8 cellular contexts compared by ENCODE assay signal in the genomic region with DNA sequence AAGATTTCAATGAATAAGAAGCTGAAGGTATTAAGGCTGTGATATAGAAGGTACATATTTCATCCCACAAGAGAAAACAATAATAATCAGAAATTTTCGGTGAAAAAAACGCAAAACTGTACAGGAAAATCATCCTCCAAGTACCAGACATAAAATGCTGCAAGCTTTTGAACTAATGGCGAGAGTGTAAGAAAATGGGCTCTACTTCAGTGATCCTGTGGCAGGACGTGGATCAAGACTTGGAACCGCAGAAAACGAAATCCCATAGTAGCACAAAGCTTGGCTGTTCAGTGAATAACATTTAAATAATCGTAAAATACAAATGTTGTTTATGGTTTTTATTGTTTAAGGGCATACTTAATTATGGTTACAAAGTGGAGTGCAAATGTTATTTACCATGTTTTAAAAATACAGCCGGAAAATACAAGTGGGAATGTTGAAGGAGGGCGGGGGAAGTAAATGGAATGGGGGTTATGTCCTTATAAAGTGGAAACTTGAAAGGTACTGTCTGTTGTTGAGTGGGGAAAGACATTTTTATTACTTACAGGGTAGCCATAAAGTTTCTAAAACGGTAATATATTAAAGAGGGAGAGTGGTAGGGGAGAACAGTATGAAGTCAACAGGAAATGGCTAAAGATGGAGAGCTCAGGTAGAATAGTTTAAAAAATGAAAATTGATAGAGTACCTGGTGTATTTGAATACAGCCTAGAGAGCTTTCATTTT. TPM values are rescaled to one million over a fixed set of nuclear protein-coding genes. Genes with fewer than 3 reads are reported as not detected.
DNase-seq lines count a peak whose midpoint lies in the region; ATAC-seq and FAIRE-seq lines count a peak whose summit lies in the region.

No MANE protein-coding gene starts in this region.

- H3K9me3 Mint-ChIP-seq in activated CD8-positive, alpha-beta T cell treated with anti-CD3 and anti-CD28 coated beads, Interleukin-2, amount 10 ng/mL, durations not matched to agents 7 days and 5 days (ENCODE audit: insufficient read depth): no peaks in the 10 kb centered on the region

- FAIRE-seq in small intestine (lab: Jason Lieb, UNC): no peak

- POLR2A ChIA-PET in activated CD8-positive, alpha-beta T cell treated with anti-CD3 and anti-CD28 coated beads, Interleukin-2, amount 10 ng/mL, durations not matched to agents 7 days and 5 days (lab: Charles Lee): interaction anchor here (0.8 to 2.5 kb wide), 14 partner anchors 9 to 1305 kb away, joined by 3 to 20 read pairs (median 6); a partner anchor contains a TSS

- H3K4me3 ChIP-seq in iPS DF 6.9 (ENCODE audit: low read length) (peak overlapping the region; percentile 66; the same call in 1 of the 2 replicates), small intestine (ENCODE audit: low read depth in 1 of 2, low read length in 2 of 2) (peak overlapping the region; percentile 63 to 75)

- DNase-seq in DMS 273 treated with DMSO at 0.1 percent for 48 hours (lab: John Stamatoyannopoulos, UW) (peak; percentile 4), iPS DF 6.9 (ENCODE audit: low read depth, low spot score) (no peak), small intestine (peak; percentile 17)
- DNase-seq in activated CD8-positive, alpha-beta T cell treated with anti-CD3 and anti-CD28 coated beads, Interleukin-2, amount 10 ng/mL, durations not matched to agents 7 days and 5 days: no peak
- no peak for DNase-seq in stimulated activated CD4-positive, alpha-beta T cell treated with anti-CD3 and anti-CD28 coated beads, Interleukin-12 subunit alpha, Interleukin-12 subunit beta, amount 100 ng/mL, for 4 hours

- ATAC-seq in activated CD8-positive, alpha-beta T cell treated with anti-CD3 and anti-CD28 coated beads, Interleukin-2, amount 10 ng/mL, durations not matched to agents 7 days and 5 days: no peak
- ATAC-seq in GM19328 (IDR thresholded peaks at IDR 0.05; ENCODE audit: unreplicated experiment) (no peak), HG02610 (IDR thresholded peaks at IDR 0.05; ENCODE audit: unreplicated experiment) (no peak)

- H3K27ac Mint-ChIP-seq in activated CD8-positive, alpha-beta T cell treated with anti-CD3 and anti-CD28 coated beads, Interleukin-2, amount 10 ng/mL, durations not matched to agents 7 days and 5 days: peak overlapping the region; percentile 100

- H3K9me3 ChIP-seq in KOPT-K1 (ENCODE audit: insufficient read depth, low read length, poor library complexity, severe bottlenecking) (peaks cover 6% of the 10 kb centered on the region), iPS DF 6.9 (ENCODE audit: control insufficient read depth, insufficient read depth, low read length) (no peaks in the 10 kb centered on the region), small intestine (ENCODE audit: control insufficient read depth, low read depth) (no peaks in the 10 kb centered on the region)

- WGBS in iPS DF 6.9 (ENCODE audit: insufficient coverage, insufficient read length): 100% methylated on average over 2 of the region's 10 CpGs
- 2 to 6% (median 2%) methylated on average over 10 of the region's 10 CpGs for WGBS in small intestine, 3 donors

- peak overlapping the region; percentile 95 for H3K27ac ChIP-seq in KOPT-K1 (ENCODE audit: low read depth, low read length, poor library complexity, severe bottlenecking)
- H3K27ac ChIP-seq in iPS DF 6.9 (ENCODE audit: low read length): no peak overlapping the region
- H3K27ac ChIP-seq in small intestine (ENCODE audit: low read depth in 1 of 2, low read length in 1 of 2): peak overlapping the region in 1 of 2 donors; percentile 93

- peaks cover 71% of the 10 kb centered on the region for H3K36me3 Mint-ChIP-seq in activated CD8-positive, alpha-beta T cell treated with anti-CD3 and anti-CD28 coated beads, Interleukin-2, amount 10 ng/mL, durations not matched to agents 7 days and 5 days (ENCODE audit: low read depth)

- H3K27me3 Mint-ChIP-seq in activated CD8-positive, alpha-beta T cell treated with anti-CD3 and anti-CD28 coated beads, Interleukin-2, amount 10 ng/mL, durations not matched to agents 7 days and 5 days (ENCODE audit: low read depth): no peaks in the 10 kb centered on the region

- H3K4me1 Mint-ChIP-seq in activated CD8-positive, alpha-beta T cell treated with anti-CD3 and anti-CD28 coated beads, Interleukin-2, amount 10 ng/mL, durations not matched to agents 7 days and 5 days (ENCODE audit: low read depth): peaks cover 47% of the 10 kb centered on the region

- H3K4me1 ChIP-seq in iPS DF 6.9 (ENCODE audit: control insufficient read depth, insufficient read depth, low read length) (no peaks in the 10 kb centered on the region), small intestine (ENCODE audit: control insufficient read depth in 2 of 2, insufficient read depth in 1 of 2, low read depth in 1 of 2, low read length in 1 of 2) (peaks cover under 1 to 13% of the 10 kb centered on the region in 2 donors)

- H3K27me3 ChIP-seq in iPS DF 6.9 (ENCODE audit: control insufficient read depth, insufficient read depth, low read length): no peaks in the 10 kb centered on the region
- no peaks in the 10 kb centered on the region for H3K27me3 ChIP-seq in small intestine (ENCODE audit: control insufficient read depth in 2 of 2, insufficient read depth in 2 of 2, low read length in 2 of 2)

- H3K4me3 Mint-ChIP-seq in activated CD8-positive, alpha-beta T cell treated with anti-CD3 and anti-CD28 coated beads, Interleukin-2, amount 10 ng/mL, durations not matched to agents 7 days and 5 days: peak overlapping the region; percentile 97

- CTCF ChIA-PET in activated CD8-positive, alpha-beta T cell treated with anti-CD3 and anti-CD28 coated beads, Interleukin-2, amount 10 ng/mL, durations not matched to agents 7 days and 5 days (lab: Charles Lee): interaction anchor here (0.6 to 1.7 kb wide), 5 partner anchors 8 to 422 kb away, joined by 3 to 5 read pairs (median 3); no protein-coding TSS in a partner anchor

- H3K36me3 ChIP-seq in KOPT-K1 (ENCODE audit: insufficient read depth, low read length) (peaks cover 58% of the 10 kb centered on the region), iPS DF 6.9 (ENCODE audit: control insufficient read depth, insufficient read depth, low read length) (no peaks in the 10 kb centered on the region), small intestine (ENCODE audit: control insufficient read depth in 2 of 2, insufficient read depth in 2 of 2, low read length in 2 of 2) (no peaks in the 10 kb centered on the region)

RNA-seq across cellular contexts. Expression of a gene that starts 1.1 kb away (rescaled TPM):
- total RNA-seq in activated CD8-positive, alpha-beta T cell treated with anti-CD3 and anti-CD28 coated beads, Interleukin-2, amount 10 ng/mL, durations not matched to agents 7 days and 5 days: 1 to 10 TPM; 8.9 to 9.5 TPM
- 10 to 100 TPM in 1 of 3 donors, 1 to 10 TPM in 2; 6.9 to 11.2 (median 8.9) TPM for polyA plus RNA-seq in small intestine

RNA-seq across cellular contexts. Expression of a gene that starts 14.6 kb away (rescaled TPM):
- not detected for total RNA-seq in activated CD8-positive, alpha-beta T cell treated with anti-CD3 and anti-CD28 coated beads, Interleukin-2, amount 10 ng/mL, durations not matched to agents 7 days and 5 days
- polyA plus RNA-seq in small intestine: not detected

RNA-seq across cellular contexts. Expression of a gene that starts 37.7 kb away (rescaled TPM):
- total RNA-seq in activated CD8-positive, alpha-beta T cell treated with anti-CD3 and anti-CD28 coated beads, Interleukin-2, amount 10 ng/mL, durations not matched to agents 7 days and 5 days: 1 to 10 TPM; 3.2 to 3.5 TPM
- polyA plus RNA-seq in small intestine: under 1 TPM in 1 of 3 donors, not detected in 2; 0.12 TPM

Comparison
In these comparisons a context has a peak if more than half of its experiments do, and no peak if none do; other contexts are left out.
1. DNase-seq: peak in DMS 273 treated with DMSO at 0.1 percent for 48 hours (single experiment) and small intestine (single experiment); none in activated CD8-positive, alpha-beta T cell treated with anti-CD3 and anti-CD28 coated beads, Interleukin-2, amount 10 ng/mL, durations not matched to agents 7 days and 5 days (single experiment), iPS DF 6.9 (single experiment) and stimulated activated CD4-positive, alpha-beta T cell treated with anti-CD3 and anti-CD28 coated beads, Interleukin-12 subunit alpha, Interleukin-12 subunit beta, amount 100 ng/mL, for 4 hours (single experiment).